Comparison of ENCODE assay signal across 23 cellular contexts in the genomic region with DNA sequence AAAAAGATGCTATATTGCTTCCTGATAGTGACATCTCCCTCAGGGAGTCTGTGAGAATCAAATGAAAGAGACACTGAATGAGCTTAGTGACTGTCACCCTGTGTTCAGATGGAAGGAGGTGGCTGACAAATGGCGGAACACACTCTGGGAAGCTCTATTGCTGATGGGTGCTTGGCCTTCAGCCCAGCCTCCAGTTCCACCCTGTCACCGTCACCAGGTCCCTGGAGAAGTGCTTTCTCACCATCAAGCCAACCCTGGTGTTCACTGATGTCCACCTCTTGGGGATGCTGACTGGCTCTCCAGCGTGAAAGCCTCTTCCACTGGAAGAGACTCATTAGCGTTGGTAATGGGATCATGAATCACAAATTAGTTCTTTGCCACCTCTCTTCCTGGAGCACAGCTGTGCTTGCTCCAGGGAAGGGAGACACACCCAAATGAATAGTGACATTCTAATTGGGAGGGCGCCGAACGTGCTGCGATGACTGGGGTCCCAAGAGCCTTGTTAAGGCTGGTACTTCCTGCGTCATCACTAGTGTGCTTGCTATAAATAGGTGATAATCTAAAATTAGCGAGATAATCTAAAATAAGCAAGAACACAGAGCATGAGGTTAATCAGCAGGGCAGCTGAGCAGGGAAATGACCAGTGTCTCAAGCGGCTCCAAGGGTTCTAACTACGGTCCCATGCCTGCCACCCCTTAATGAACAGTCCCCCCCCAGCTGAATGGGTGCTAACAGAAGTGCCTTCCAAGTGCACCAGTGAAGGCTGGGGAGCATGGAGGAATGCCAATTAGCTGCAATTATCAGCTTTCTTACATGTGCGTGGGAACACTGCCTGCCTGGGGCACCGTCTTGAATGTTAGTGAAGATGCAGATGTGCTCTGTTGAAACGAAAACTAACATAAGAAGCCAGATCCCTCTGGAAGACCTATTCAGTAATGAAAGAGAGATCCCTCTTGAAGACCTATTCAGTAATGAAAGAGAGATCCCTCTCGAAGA.
DNase-seq lines count a peak whose midpoint lies in the region; ATAC-seq and TF ChIP-seq lines count a peak whose summit lies in the region.
"Had no signal": no experiment of that assay in that cellular context is flagged by ENCODE, and none has a peak within 500 bp of the region (broad histone marks: within the 10 kb centered on the region; RNA-seq: fewer than 3 reads in every experiment).

No MANE protein-coding gene starts in this region.

- H3K36me3 Mint-ChIP-seq in endodermal cell (ENCODE audit: low read depth): no peaks in the 10 kb centered on the region
- H3K36me3 Mint-ChIP-seq: CD8-positive, alpha-beta T cell; stimulated activated memory B cell treated with anti-CD40 and anti-IgM and Interleukin-4, amounts not matched to agents 10 μg/mL and 1 μg/mL and 100 μg/mL, for 72 hours had no signal

- H3K4me1 Mint-ChIP-seq in endodermal cell: peaks cover 30% of the 10 kb centered on the region
- H3K4me1 Mint-ChIP-seq: stimulated activated memory B cell treated with anti-CD40 and anti-IgM and Interleukin-4, amounts not matched to agents 10 μg/mL and 1 μg/mL and 100 μg/mL, for 72 hours had no signal

- intact Hi-C loops in upper lobe of right lung (cut with DNase I): no loop called here

- H3K27me3 ChIP-seq in endodermal cell (ENCODE audit: control insufficient read depth, insufficient read depth, low read length, poor library complexity, severe bottlenecking): no peaks in the 10 kb centered on the region
- H3K27me3 ChIP-seq in upper lobe of right lung: no peaks in the 10 kb centered on the region
- H3K27me3 ChIP-seq: right lobe of liver had no signal

- peak; percentile 60 for DNase-seq in NCI-H1436 treated with DMSO at 0.1 percent for 48 hours (lab: John Stamatoyannopoulos, UW)
- DNase-seq in endodermal cell: peak; percentile 18
- DNase-seq in islet precursor cell: peak; percentile 46
- DNase-seq in upper lobe of right lung: peak; percentile 8
- DNase-seq in NCI-H1417 (lab: John Stamatoyannopoulos, UW): no peak
- DNase-seq in activated CD4-positive, CD25-positive, alpha-beta regulatory T cell (lab: John Stamatoyannopoulos, UW): no peak
- DNase-seq: activated CD4-positive, CD25-positive, alpha-beta regulatory T cell treated with anti-CD3 and anti-CD28 coated beads, Interleukin-2, amount 50 U/mL, for 72 hours; activated CD8-positive, alpha-beta T cell treated with anti-CD3 and anti-CD28 coated beads for 36 hours; CD8-positive, alpha-beta T cell; DMS153; HFFc6; mammary epithelial cell; NCI-H187 treated with DMSO at 0.1 percent for 48 hours; NCI-H526 treated with DMSO at 0.1 percent for 48 hours; right lobe of liver; RPMI8226; SK-N-SH; stimulated activated CD4-positive, alpha-beta T cell treated with anti-CD3 and anti-CD28 coated beads, Interleukin-4, amount 100 ng/mL, for 4 hours; substantia nigra had no signal

- H3K27ac Mint-ChIP-seq in endodermal cell: no peak overlapping the region
- H3K27ac Mint-ChIP-seq: activated CD8-positive, alpha-beta T cell treated with anti-CD3 and anti-CD28 coated beads for 36 hours; CD8-positive, alpha-beta T cell; GM23338; HFFc6; stimulated activated memory B cell treated with anti-CD40 and anti-IgM and Interleukin-4, amounts not matched to agents 10 μg/mL and 1 μg/mL and 100 μg/mL, for 72 hours; T-helper 1 cell treated with Interleukin-12 subunit alpha and Interleukin-12 subunit beta and Interleukin-4 antibody, amounts not matched to agents 30 μg/mL and 1 μg/mL, for 36 hours had no signal

- no peak for ATAC-seq in upper lobe of right lung
- ATAC-seq in HG02642 (IDR thresholded peaks at IDR 0.05; ENCODE audit: poor library complexity, unreplicated experiment): no peak
- ATAC-seq: activated CD8-positive, alpha-beta T cell treated with anti-CD3 and anti-CD28 coated beads for 36 hours; CD8-positive, alpha-beta T cell; GM23338; right lobe of liver; stimulated activated memory B cell treated with anti-CD40 and anti-IgM and Interleukin-4, amounts not matched to agents 10 μg/mL and 1 μg/mL and 100 μg/mL, for 72 hours had no signal

- H3K4me3 Mint-ChIP-seq in endodermal cell: no peak overlapping the region
- H3K4me3 Mint-ChIP-seq: activated CD8-positive, alpha-beta T cell treated with anti-CD3 and anti-CD28 coated beads for 36 hours; CD8-positive, alpha-beta T cell; GM23338; HFFc6; stimulated activated memory B cell treated with anti-CD40 and anti-IgM and Interleukin-4, amounts not matched to agents 10 μg/mL and 1 μg/mL and 100 μg/mL, for 72 hours; T-helper 1 cell treated with Interleukin-12 subunit alpha and Interleukin-12 subunit beta and Interleukin-4 antibody, amounts not matched to agents 30 μg/mL and 1 μg/mL, for 36 hours had no signal

- no peaks in the 10 kb centered on the region for H3K36me3 ChIP-seq in endodermal cell (ENCODE audit: control insufficient read depth, insufficient read depth, low read length)
- no peaks in the 10 kb centered on the region for H3K36me3 ChIP-seq in upper lobe of right lung
- H3K36me3 ChIP-seq: right lobe of liver had no signal

- TF ChIP-seq CTCF in endodermal cell (conservative IDR thresholded peaks at IDR 0.05) (no peak), upper lobe of right lung (IDR thresholded peaks at IDR 0.05) (no peak)

- H3K4me3 ChIP-seq in endodermal cell (ENCODE audit: low read length): no peak overlapping the region
- H3K4me3 ChIP-seq in upper lobe of right lung: no peak overlapping the region
- H3K4me3 ChIP-seq: GM23338, right lobe of liver had no signal

- H3K9me3 Mint-ChIP-seq in endodermal cell: no peaks in the 10 kb centered on the region
- H3K9me3 Mint-ChIP-seq: activated CD8-positive, alpha-beta T cell treated with anti-CD3 and anti-CD28 coated beads for 36 hours; HFFc6; T-helper 1 cell treated with Interleukin-12 subunit alpha and Interleukin-12 subunit beta and Interleukin-4 antibody, amounts not matched to agents 30 μg/mL and 1 μg/mL, for 36 hours had no signal

- no peak overlapping the region for H3K9ac ChIP-seq in endodermal cell (ENCODE audit: extremely low read depth, low read length, poor library complexity, severe bottlenecking)
- H3K9ac ChIP-seq: SK-N-SH had no signal

- H3K9me3 ChIP-seq in endodermal cell (ENCODE audit: control insufficient read depth, low read length) (no peaks in the 10 kb centered on the region), upper lobe of right lung (no peaks in the 10 kb centered on the region)
- H3K9me3 ChIP-seq: right lobe of liver, SK-N-SH had no signal

- no peaks in the 10 kb centered on the region for H3K27me3 Mint-ChIP-seq in endodermal cell (ENCODE audit: insufficient read depth)

- 93 to 98% methylated on average over 14 to 16 of the region's 16 CpGs for WGBS in endodermal cell (ENCODE audit: insufficient coverage in 1 of 2, insufficient read length in 1 of 2), 2 experiments

- H3K4me1 ChIP-seq in endodermal cell (ENCODE audit: control insufficient read depth, insufficient read depth, low read length) (peaks cover 9% of the 10 kb centered on the region), upper lobe of right lung (no peaks in the 10 kb centered on the region)
- H3K4me1 ChIP-seq: right lobe of liver had no signal

- H3K27ac ChIP-seq in endodermal cell (ENCODE audit: low read depth, low read length) (no peak overlapping the region), upper lobe of right lung (no peak overlapping the region)
- H3K27ac ChIP-seq: right lobe of liver had no signal

Comparison
In these comparisons a context has a peak if more than half of its experiments do, and no peak if none do; other contexts are left out.
1. DNase-seq: peak in NCI-H1436 treated with DMSO at 0.1 percent for 48 hours (single experiment), endodermal cell (single experiment), islet precursor cell (single experiment) and upper lobe of right lung (single experiment); none in NCI-H1417 (0 of 3) and activated CD4-positive, CD25-positive, alpha-beta regulatory T cell (0 of 4).